In the genomic region with DNA sequence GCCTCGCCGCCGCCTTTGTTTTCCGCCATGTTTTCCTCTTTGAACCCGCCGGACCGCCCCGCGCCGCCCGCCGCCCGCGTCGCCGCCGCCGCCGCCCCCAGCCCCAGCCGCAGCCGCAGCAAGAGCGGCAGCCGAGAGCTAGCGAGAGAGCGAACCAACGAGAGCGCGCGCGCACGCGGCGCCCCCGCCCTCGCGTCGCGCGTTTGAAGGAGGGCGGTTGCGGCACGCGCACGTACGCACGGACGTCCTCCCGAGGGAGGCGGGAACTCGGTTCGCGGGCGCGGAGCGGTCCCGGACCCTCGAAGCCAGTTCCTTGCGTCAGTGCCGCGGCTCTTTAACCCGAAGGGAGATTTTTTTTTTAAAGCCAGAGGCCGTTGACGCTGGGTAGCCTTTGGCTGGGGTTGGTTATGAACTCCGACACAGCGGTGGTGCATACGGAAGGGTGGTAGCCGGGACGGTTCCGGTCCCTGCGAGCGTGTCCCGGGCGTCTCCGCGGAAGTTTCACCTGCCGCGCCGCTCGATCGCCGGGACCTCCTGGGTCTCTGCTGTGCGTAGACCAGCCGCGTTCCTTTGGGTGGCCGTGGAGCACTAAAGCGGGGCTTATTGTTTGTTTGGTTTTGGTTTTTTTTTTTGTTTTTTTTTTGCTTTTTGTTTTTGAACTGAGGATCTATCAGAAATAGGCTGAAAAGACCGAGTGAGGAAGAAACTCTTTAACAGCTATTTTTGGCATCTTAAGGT, we compare ENCODE assay signal across 8 cellular contexts. TPM values are rescaled to one million over a fixed set of nuclear protein-coding genes. Genes with fewer than 3 reads are reported as not detected.
DNase-seq lines count a peak whose midpoint lies in the region; ATAC-seq and TF ChIP-seq lines count a peak whose summit lies in the region.

A gene (minus strand): TSS at position 156 of the 738 bp plus-strand sequence. CDS start 127 bp downstream, at position 29.

- H3K27ac Mint-ChIP-seq in type B pancreatic cell: peak within 1 kb of the TSS; percentile 99

- peak within 1 kb of the TSS; percentile 72 to 99 (median 90) for H3K4me3 ChIP-seq in adrenal gland
- peak within 1 kb of the TSS; percentile 82 to 100 (median 94) for H3K4me3 ChIP-seq in heart right ventricle

- H3K4me1 ChIP-seq in adrenal gland (replicated peaks in 1 of 2) (peaks cover 6 to 35% of the 10 kb centered on the region in 2 donors), heart right ventricle (peaks cover 6 to 50% (median 41%) of the 10 kb centered on the region in 9 donors)

- H3K27me3 ChIP-seq in adrenal gland: no peaks in the 10 kb centered on the region
- no peaks in the 10 kb centered on the region for H3K27me3 ChIP-seq in heart right ventricle

- WGBS in adrenal gland, 4 donors: 0 to 1% (median 1%) methylated on average over 21 to 87 of the region's 87 CpGs
- 1% methylated on average over 70 to 87 of the region's 87 CpGs for WGBS in heart right ventricle, 2 donors

- peak within 1 kb of the TSS; percentile 94 for H3K4me3 Mint-ChIP-seq in type B pancreatic cell

- H3K9me3 Mint-ChIP-seq in type B pancreatic cell: no peaks in the 10 kb centered on the region

- peak; percentile 42 to 79 for TF ChIP-seq POLR2A in adrenal gland (IDR thresholded peaks at IDR 0.05)

- no peaks in the 10 kb centered on the region for H3K36me3 ChIP-seq in adrenal gland (replicated peaks in 1 of 2)
- peaks cover 0 to 11% (median 0%) of the 10 kb centered on the region in 9 donors for H3K36me3 ChIP-seq in heart right ventricle

- DNase-seq in GM13976 (ENCODE audit: low spot score) (peak; percentile 95), NCI-H1436 (lab: John Stamatoyannopoulos, UW) (peak; percentile 92), T-helper 1 cell (peak; percentile 78 to 96 (median 85)), adrenal gland (peak; percentile 87 to 94 (median 89)), heart right ventricle (peak; percentile 92 to 94), posterior cingulate gyrus (peak; percentile 83 to 99 (median 90)), type B pancreatic cell (ENCODE audit: extremely low spot score, unreplicated experiment) (peak; percentile 94)

- H3K36me3 Mint-ChIP-seq in type B pancreatic cell: no peaks in the 10 kb centered on the region

- intact Hi-C loops in adrenal gland (cut with DNase I): loop anchor here in 1 of 2 donors (5.0 to 10.0 kb wide), 2 partner anchors 66 to 164 kb away; no protein-coding TSS in a partner anchor
- intact Hi-C loops in heart right ventricle (cut with DNase I): loop anchor here in 5 of 10 donors (2.0 to 10.0 kb wide), 6 partner anchors 71 to 246 kb away; a partner anchor contains a TSS
- intact Hi-C loops in posterior cingulate gyrus (cut with DNase I): loop anchor here (1.0 to 5.0 kb wide), 3 partner anchors 70 to 246 kb away; a partner anchor contains a TSS

- peaks cover 34% of the 10 kb centered on the region for H3K4me1 Mint-ChIP-seq in type B pancreatic cell (ENCODE audit: unreplicated experiment)

- H3K9me3 ChIP-seq in adrenal gland (replicated peaks in 1 of 3): no peaks in the 10 kb centered on the region
- no peaks in the 10 kb centered on the region for H3K9me3 ChIP-seq in heart right ventricle

- in situ Hi-C loops in GM13976 (cut with MboI; ENCODE audit: low sequenced_read_pairs, unreplicated experiment): no loop called here

- H3K27ac ChIP-seq in adrenal gland (peak within 1 kb of the TSS; percentile 89 to 99 (median 97)), heart right ventricle (peak within 1 kb of the TSS; percentile 89 to 99 (median 96))

- no peak for TF ChIP-seq CTCF in GM13976 (IDR thresholded peaks at IDR 0.05; ENCODE audit: borderline replicate concordance, control extremely low read depth, extremely low read depth, insufficient read depth, missing control alignments)
- TF ChIP-seq CTCF in adrenal gland (IDR thresholded peaks at IDR 0.05): no peak
- TF ChIP-seq CTCF in heart right ventricle (IDR thresholded peaks at IDR 0.05): peak in 2 of 9 donors; percentile 8 to 17
- no peak for TF ChIP-seq CTCF in type B pancreatic cell (conservative IDR thresholded peaks at IDR 0.05)

- H3K27me3 Mint-ChIP-seq in type B pancreatic cell: peaks cover 8% of the 10 kb centered on the region

- peak; percentile 78 for ATAC-seq in HG02840 (IDR thresholded peaks at IDR 0.05; ENCODE audit: low FRiP score, unreplicated experiment)
- peak; percentile 95 to 97 (median 96) for ATAC-seq in heart right ventricle

RNA-seq across cellular contexts. Expression of the gene that starts here (rescaled TPM):
- total RNA-seq in adrenal gland: 10 to 100 TPM; 18.2 to 46.6 (median 25.8) TPM
- 10 to 100 TPM; 13.8 to 28.3 (median 27.0) TPM for polyA plus RNA-seq in adrenal gland
- total RNA-seq in heart right ventricle: 10 to 100 TPM; 13.6 to 28.7 (median 21.4) TPM
- 10 to 100 TPM in 1 of 2 donors, 1 to 10 TPM in 1; 3.5 to 13.2 TPM for polyA plus RNA-seq in heart right ventricle
- 45.8 and 46.6 TPM in 2 replicates for total RNA-seq in type B pancreatic cell (ENCODE audit: low replicate concordance)

Comparison
In these comparisons a context has a peak if more than half of its experiments do, and no peak if none do; other contexts are left out.
1. Peak in every context shown above with its lines: DNase-seq, ATAC-seq, H3K4me3 ChIP-seq and H3K27ac ChIP-seq.